In genomic region chr6:118869350-118869749, GRCh38 we compare ENCODE assay signal across 20 cellular contexts. TPM values are rescaled to one million over a fixed set of nuclear protein-coding genes. Genes with fewer than 3 reads are reported as not detected.
DNase-seq lines count a peak whose midpoint lies in the region; ATAC-seq and TF ChIP-seq lines count a peak whose summit lies in the region.
"Had no signal": no experiment of that assay in that cellular context is flagged by ENCODE, and none has a peak within 500 bp of the region (broad histone marks: within the 10 kb centered on the region; RNA-seq: fewer than 3 reads in every experiment).

No MANE protein-coding gene starts in this region.

- DNase-seq in GM03348 (ENCODE audit: low spot score) (peak; percentile 23), RPMI7951 (ENCODE audit: low read depth) (peak; percentile 85), choroid plexus epithelial cell (ENCODE audit: low read depth) (peak; percentile 47), renal cortical epithelial cell (ENCODE audit: low read depth) (peak; percentile 64), NCI-H1092 (lab: John Stamatoyannopoulos, UW) (no peak), COLO668 (lab: John Stamatoyannopoulos, UW; ENCODE audit: unreplicated experiment) (no peak), NCI-H187 treated with DMSO at 0.1 percent for 48 hours (lab: John Stamatoyannopoulos, UW) (no peak)
- DNase-seq: activated CD4-positive, CD25-positive, alpha-beta regulatory T cell; activated CD8-positive, alpha-beta memory T cell treated with anti-CD3 and anti-CD28 coated beads for 24 hours; amygdala; H9; NCI-H1930; SIG-M5; small intestine; T-helper 2 cell; thyroid gland had no signal

- no peak overlapping the region for H3K4me3 ChIP-seq in choroid plexus epithelial cell (ENCODE audit: low read depth, low read length)
- H3K4me3 ChIP-seq: BLaER1 treated with 17β-estradiol and CSF1 and Interleukin-3, amounts not matched to agents 10 nM and 100 nM; lung; thyroid gland had no signal

- no peak for TF ChIP-seq CTCF in choroid plexus epithelial cell (conservative IDR thresholded peaks at IDR 0.05; ENCODE audit: low read depth, low read length)

- no peak for ATAC-seq in HG02678 (IDR thresholded peaks at IDR 0.05; ENCODE audit: unreplicated experiment)
- ATAC-seq: natural killer cell treated with Interleukin-12 subunit alpha and Interleukin-12 subunit beta and Interleukin-15 and Interleukin-18, amount 100 ng/mL, for 72 hours had no signal

RNA-seq across cellular contexts. Expression of gene ASF1A, which starts 24.6 kb away (rescaled TPM):
- 51.6 and 57.2 TPM in 2 replicates for total RNA-seq in RPMI7951 (2014; rRNA removed; shearing (Covaris generic))
- 18.9 and 24.0 TPM in 2 replicates for total RNA-seq in renal cortical epithelial cell

Comparison
In these comparisons a context has a peak if more than half of its experiments do, and no peak if none do; other contexts are left out.
1. DNase-seq: peak in GM03348 (single experiment), RPMI7951 (single experiment), choroid plexus epithelial cell (single experiment) and renal cortical epithelial cell (single experiment); none in NCI-H1092 (single experiment), COLO668 (single experiment) and NCI-H187 treated with DMSO at 0.1 percent for 48 hours (single experiment).